Comparison of ENCODE assay signal across 8 cellular contexts in the genomic region with DNA sequence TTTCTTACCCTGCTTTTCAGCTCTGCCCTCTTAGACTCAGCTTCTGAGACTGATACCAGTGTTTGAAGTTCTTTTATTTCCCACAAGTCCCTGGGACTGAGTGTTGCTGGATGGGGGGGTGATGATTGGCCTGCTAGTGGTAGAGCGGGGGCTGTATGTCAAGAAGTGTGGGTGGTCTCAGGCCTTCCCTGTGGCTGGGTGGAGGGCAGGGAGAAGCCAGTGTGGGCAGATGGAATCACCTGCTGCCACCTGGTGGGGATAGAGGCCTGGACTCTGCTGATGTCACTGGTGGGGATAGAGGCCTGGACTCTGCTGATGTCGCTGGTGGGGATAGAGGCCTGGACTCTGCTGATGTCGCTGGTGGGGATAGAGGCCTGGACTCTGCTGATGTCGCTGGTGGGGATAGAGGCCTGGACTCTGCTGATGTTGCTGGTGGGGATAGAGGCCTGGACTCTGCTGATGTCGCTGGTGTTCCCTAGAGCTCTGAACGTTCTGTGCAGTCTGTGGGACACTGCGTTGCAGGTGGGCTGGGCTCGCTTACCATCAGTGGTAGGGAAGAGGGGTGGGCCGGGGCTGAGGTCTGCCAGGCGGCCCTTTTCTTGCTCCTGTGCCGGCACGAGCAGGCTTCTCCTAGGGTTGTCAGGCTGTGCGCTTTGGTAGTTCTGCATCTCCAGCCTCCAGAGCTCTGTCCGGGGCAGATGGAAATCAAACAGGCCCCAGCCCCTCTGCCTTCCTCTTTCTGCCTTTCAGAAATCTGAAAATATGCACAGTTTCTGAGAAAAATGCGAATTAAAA.
DNase-seq lines count a peak whose midpoint lies in the region; ATAC-seq and TF ChIP-seq lines count a peak whose summit lies in the region.

No MANE protein-coding gene starts in this region.

- H3K4me1 Mint-ChIP-seq in WTC11 (peaks cover 83% of the 10 kb centered on the region), endodermal cell (peaks cover 27% of the 10 kb centered on the region)

- H3K36me3 ChIP-seq in HUES64 (ENCODE audit: insufficient read depth, low read length): peaks cover 2% of the 10 kb centered on the region; the same call in 1 of the 2 replicates
- H3K36me3 ChIP-seq in endodermal cell (ENCODE audit: control insufficient read depth, insufficient read depth, low read length): peaks cover 10% of the 10 kb centered on the region
- H3K36me3 ChIP-seq in neuronal stem cell (replicated peaks in 1 of 2; ENCODE audit: control insufficient read depth in 2 of 2, insufficient read depth in 2 of 2, low read length in 2 of 2): peaks cover 8 to 28% of the 10 kb centered on the region in 2 donors

- no peak overlapping the region for H3K18ac ChIP-seq in neuronal stem cell (ENCODE audit: low read length)

- no peak overlapping the region for H2AK5ac ChIP-seq in neuronal stem cell (ENCODE audit: low read depth, low read length)

- H3K4ac ChIP-seq in neuronal stem cell (ENCODE audit: low read length): no peak overlapping the region

- H2BK15ac ChIP-seq in neuronal stem cell (ENCODE audit: low read length): no peak overlapping the region

- DNase-seq in NCI-H2107 treated with DMSO at 0.1 percent for 48 hours (lab: John Stamatoyannopoulos, UW; ENCODE audit: unreplicated experiment): peak; percentile 25
- no peak for DNase-seq in NCI-H2107 (lab: John Stamatoyannopoulos, UW)
- peak; percentile 65 for DNase-seq in WTC11 (ENCODE audit: low spot score)
- DNase-seq in endodermal cell: peak; percentile 83
- DNase-seq in neuronal stem cell (ENCODE audit: low spot score): peak; percentile 46
- DNase-seq in hippocampal formation (lab: John Stamatoyannopoulos, UW): no peak

- no peaks in the 10 kb centered on the region for H3K9me3 ChIP-seq in HUES64 (ENCODE audit: insufficient read depth, low read depth, low read length)
- no peaks in the 10 kb centered on the region for H3K9me3 ChIP-seq in endodermal cell (ENCODE audit: control insufficient read depth, low read length)
- H3K9me3 ChIP-seq in neuronal stem cell (replicated peaks in 1 of 2; ENCODE audit: control insufficient read depth in 2 of 2, insufficient read depth in 1 of 2, low read depth in 1 of 2, low read length in 2 of 2): no peaks in the 10 kb centered on the region

- ATAC-seq in WTC11 (peak; percentile 40), GM19452 (IDR thresholded peaks at IDR 0.05; ENCODE audit: unreplicated experiment) (no peak)

- H3K27ac ChIP-seq in HUES64 (ENCODE audit: low read depth, low read length) (0 out of 2 replicates have a peak overlapping the region, but pooled peaks have one; percentile 3), endodermal cell (ENCODE audit: low read depth, low read length) (no peak overlapping the region), neuronal stem cell (replicated peaks; ENCODE audit: low read length) (no peak overlapping the region)

- H3K36me3 Mint-ChIP-seq in WTC11 (no peaks in the 10 kb centered on the region), endodermal cell (ENCODE audit: low read depth) (peaks cover 3% of the 10 kb centered on the region)

- H3K4me3 ChIP-seq in HUES64 (ENCODE audit: low read length) (no peak overlapping the region), endodermal cell (ENCODE audit: low read length) (no peak overlapping the region), neuronal stem cell (ENCODE audit: low read length in 2 of 2) (no peak overlapping the region)

- no peak overlapping the region for H2AFZ ChIP-seq in neuronal stem cell (ENCODE audit: low read length)

- no peak overlapping the region for H3K14ac ChIP-seq in neuronal stem cell (ENCODE audit: low read length)

- peaks cover 5% of the 10 kb centered on the region for H3K79me1 ChIP-seq in neuronal stem cell (ENCODE audit: low read depth, low read length)

- TF ChIP-seq CTCF in WTC11 (IDR thresholded peaks at IDR 0.05) (0 out of 2 replicates have a peak, but pooled peaks have one; percentile 20), endodermal cell (conservative IDR thresholded peaks at IDR 0.05) (peak; percentile 69)

- no peak overlapping the region for H3K9ac ChIP-seq in HUES64 (ENCODE audit: low read depth, low read length)
- H3K9ac ChIP-seq in endodermal cell (ENCODE audit: extremely low read depth, low read length, poor library complexity, severe bottlenecking): no peak overlapping the region
- no peak overlapping the region for H3K9ac ChIP-seq in neuronal stem cell (ENCODE audit: low read depth, low read length, poor library complexity)

- H3K27me3 Mint-ChIP-seq in WTC11 (ENCODE audit: low read depth): no peaks in the 10 kb centered on the region
- H3K27me3 Mint-ChIP-seq in endodermal cell (ENCODE audit: insufficient read depth): no peaks in the 10 kb centered on the region

- no peak overlapping the region for H2BK12ac ChIP-seq in neuronal stem cell (ENCODE audit: low read length)

- POLR2A ChIA-PET in WTC11 (lab: Charles Lee): interaction anchor here (0.7 kb wide), 1 partner anchor 183 kb away, joined by 5 read pairs; no protein-coding TSS in a partner anchor

- 0 out of 2 replicates have a peak overlapping the region, but pooled peaks have one; percentile 48 for H3K27ac Mint-ChIP-seq in WTC11
- peak overlapping the region; percentile 65 for H3K27ac Mint-ChIP-seq in endodermal cell

- H2BK5ac ChIP-seq in neuronal stem cell (ENCODE audit: low read length): no peak overlapping the region

- H3K9me3 Mint-ChIP-seq in WTC11: no peaks in the 10 kb centered on the region
- no peaks in the 10 kb centered on the region for H3K9me3 Mint-ChIP-seq in endodermal cell

- 82% methylated on average over 15 of the region's 15 CpGs for WGBS in HUES64
- WGBS in endodermal cell (ENCODE audit: insufficient coverage in 1 of 2, insufficient read length in 1 of 2), 2 experiments: 90 to 97% methylated on average over 5 to 12 of the region's 15 CpGs
- no CpG with 5 or more reads among the region's 15 CpGs for WGBS in neuronal stem cell (ENCODE audit: extremely low coverage in 2 of 2, insufficient read length in 2 of 2, insufficient replicate concordance in 1 of 2), 2 donors

- H4K91ac ChIP-seq in neuronal stem cell (ENCODE audit: low read depth, low read length, poor library complexity): no peak overlapping the region

- no peak overlapping the region for H3K4me3 Mint-ChIP-seq in WTC11
- H3K4me3 Mint-ChIP-seq in endodermal cell: no peak overlapping the region

- no peak overlapping the region for H2BK120ac ChIP-seq in neuronal stem cell (ENCODE audit: low read depth, low read length)

- H3K27me3 ChIP-seq in HUES64 (ENCODE audit: insufficient read depth, low read length): no peaks in the 10 kb centered on the region
- H3K27me3 ChIP-seq in endodermal cell (ENCODE audit: control insufficient read depth, insufficient read depth, low read length, poor library complexity, severe bottlenecking): no peaks in the 10 kb centered on the region
- no peaks in the 10 kb centered on the region for H3K27me3 ChIP-seq in neuronal stem cell (ENCODE audit: control insufficient read depth in 3 of 3, insufficient read depth in 3 of 3, low read depth in 1 of 3, low read length in 3 of 3)

- CTCF ChIA-PET in WTC11 (lab: Charles Lee): interaction anchor here (0.8 to 1.5 kb wide), 8 partner anchors 12 to 1039 kb away, joined by 3 to 11 read pairs (median 4); no protein-coding TSS in a partner anchor

- H3K4me2 ChIP-seq in neuronal stem cell (ENCODE audit: insufficient read depth, low read length, poor library complexity, severe bottlenecking): no peak overlapping the region

- peaks cover 58% of the 10 kb centered on the region for H3K4me1 ChIP-seq in HUES64 (ENCODE audit: insufficient read depth, low read length)
- H3K4me1 ChIP-seq in endodermal cell (ENCODE audit: control insufficient read depth, insufficient read depth, low read length): no peaks in the 10 kb centered on the region
- H3K4me1 ChIP-seq in neuronal stem cell (ENCODE audit: control insufficient read depth in 2 of 2, insufficient read depth in 1 of 2, low read depth in 1 of 2, low read length in 2 of 2): peaks cover 20 to 34% of the 10 kb centered on the region in 2 donors

- no peak overlapping the region for H4K8ac ChIP-seq in neuronal stem cell (ENCODE audit: low read depth, low read length)

- H3K23ac ChIP-seq in neuronal stem cell (ENCODE audit: low read depth, low read length, poor library complexity): no peak overlapping the region

TF ChIP-seq in WTC11, 78 proteins besides CTCF, POLR2A, EP300 and RAD21 (continues in another document):
- TF ChIP-seq GTF2I (CRISPR knock-in tag; conservative IDR thresholded peaks at IDR 0.05): no peak
- TF ChIP-seq, protein P1, sequence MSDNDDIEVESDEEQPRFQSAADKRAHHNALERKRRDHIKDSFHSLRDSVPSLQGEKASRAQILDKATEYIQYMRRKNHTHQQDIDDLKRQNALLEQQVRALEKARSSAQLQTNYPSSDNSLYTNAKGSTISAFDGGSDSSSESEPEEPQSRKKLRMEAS (CRISPR knock-in tag; IDR thresholded peaks at IDR 0.05): no peak
- TF ChIP-seq SMAD4 (CRISPR knock-in tag; IDR thresholded peaks at IDR 0.05): no peak
- no peak for TF ChIP-seq ZNF263 (CRISPR knock-in tag; IDR thresholded peaks at IDR 0.05; ENCODE audit: low read depth)
- TF ChIP-seq, protein P2, sequence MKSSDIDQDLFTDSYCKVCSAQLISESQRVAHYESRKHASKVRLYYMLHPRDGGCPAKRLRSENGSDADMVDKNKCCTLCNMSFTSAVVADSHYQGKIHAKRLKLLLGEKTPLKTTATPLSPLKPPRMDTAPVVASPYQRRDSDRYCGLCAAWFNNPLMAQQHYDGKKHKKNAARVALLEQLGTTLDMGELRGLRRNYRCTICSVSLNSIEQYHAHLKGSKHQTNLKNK (CRISPR knock-in tag; IDR thresholded peaks at IDR 0.05): no peak

Comparison
In these comparisons a context has a peak if more than half of its experiments do, and no peak if none do; other contexts are left out.
1. DNase-seq: peak in NCI-H2107 treated with DMSO at 0.1 percent for 48 hours (single experiment), WTC11 (single experiment), endodermal cell (single experiment) and neuronal stem cell (single experiment); none in NCI-H2107 (single experiment) and hippocampal formation (0 of 2).